ENCODE assay signal across 1 cellular context in genomic region chr1:165871311-165872067, GRCh38.
A peak's percentile ranks its signal among the peaks of the same experiment; 100 is the strongest.
TF ChIP-seq lines count a peak whose summit lies in the region.

No MANE protein-coding gene starts in this region.

TF ChIP-seq in GM12878, 131 proteins besides CTCF, POLR2A, EP300 and RAD21 (continues in another document):
- no peak for TF ChIP-seq CUX1 (IDR thresholded peaks at IDR 0.05; ENCODE audit: insufficient replicate concordance, low read depth, low read length)
- TF ChIP-seq HCFC1 (IDR thresholded peaks at IDR 0.05; ENCODE audit: low read length), result no peak
- TF ChIP-seq RELA (IDR thresholded peaks at IDR 0.05; ENCODE audit: borderline replicate concordance, partially characterized antibody), result peak; percentile 82
- TF ChIP-seq CEBPB (IDR thresholded peaks at IDR 0.05; ENCODE audit: borderline replicate concordance in 1 of 2, low read depth in 2 of 2, low read length in 2 of 2), result no peak
- peak; percentile 90 for TF ChIP-seq NBN (IDR thresholded peaks at IDR 0.05)
- TF ChIP-seq TCF7 (IDR thresholded peaks at IDR 0.05; ENCODE audit: borderline replicate concordance), result peak; percentile 100
- TF ChIP-seq BACH1 (IDR thresholded peaks at IDR 0.05; ENCODE audit: borderline replicate concordance), result no peak
- TF ChIP-seq SMAD1 (IDR thresholded peaks at IDR 0.05; ENCODE audit: low read depth, partially characterized antibody), result no peak
- no peak for TF ChIP-seq POLR2AphosphoS5 (IDR thresholded peaks at IDR 0.05; ENCODE audit: low read length)
- no peak for TF ChIP-seq SMAD5 (IDR thresholded peaks at IDR 0.05; ENCODE audit: low read depth)
- no peak for TF ChIP-seq USF2 (IDR thresholded peaks at IDR 0.05; ENCODE audit: borderline replicate concordance, low read depth, low read length)
- no peak for TF ChIP-seq PBX3 (IDR thresholded peaks at IDR 0.05; ENCODE audit: insufficient replicate concordance, low read depth, low read length)
- no peak for TF ChIP-seq ELK1 (IDR thresholded peaks at IDR 0.05; ENCODE audit: low read depth, low read length)
- no peak for TF ChIP-seq POLR2AphosphoS2 (IDR thresholded peaks at IDR 0.05; ENCODE audit: low read depth, low read length)
- no peak for TF ChIP-seq MYC (IDR thresholded peaks at IDR 0.05; ENCODE audit: insufficient read depth, insufficient read length, insufficient replicate concordance, low read length, severe bottlenecking)
- TF ChIP-seq ZBTB11 (CRISPR knock-in tag; IDR thresholded peaks at IDR 0.05), result no peak
- no peak for TF ChIP-seq SREBF2 (IDR thresholded peaks at IDR 0.05; ENCODE audit: low read length)
- no peak for TF ChIP-seq FOS (IDR thresholded peaks at IDR 0.05; ENCODE audit: borderline replicate concordance, extremely low read depth, insufficient read length)
- peak; percentile 99 for TF ChIP-seq RUNX3 (IDR thresholded peaks at IDR 0.05; ENCODE audit: low read length)
- no peak; the same call in 1 of the 2 replicates for TF ChIP-seq ZBTB40 (IDR thresholded peaks at IDR 0.05; ENCODE audit: borderline replicate concordance)
- TF ChIP-seq NR2C2 (IDR thresholded peaks at IDR 0.05; ENCODE audit: borderline replicate concordance, control insufficient read depth, insufficient read length, low read depth), result no peak
- TF ChIP-seq EZH2 (IDR thresholded peaks at IDR 0.05; ENCODE audit: borderline replicate concordance, control insufficient read depth, low read depth, low read length), result no peak
- TF ChIP-seq ZNF687 (IDR thresholded peaks at IDR 0.05), result peak; percentile 46
- TF ChIP-seq ESRRA (IDR thresholded peaks at IDR 0.05; ENCODE audit: low read length), result peak; percentile 78; the same call in 1 of the 2 replicates
- TF ChIP-seq IKZF1 (conservative IDR thresholded peaks at IDR 0.05), result peak; percentile 97
- TF ChIP-seq EED (IDR thresholded peaks at IDR 0.05; ENCODE audit: low read depth), result peak; percentile 97
- TF ChIP-seq YY1 (IDR thresholded peaks at IDR 0.05; ENCODE audit: low read depth, low read length), result 0 out of 2 replicates have a peak, but pooled peaks have one; percentile 48
- TF ChIP-seq ATF2 (IDR thresholded peaks at IDR 0.05; ENCODE audit: low read length), result peak; percentile 66; the same call in 1 of the 2 replicates
- TF ChIP-seq CBFB (IDR thresholded peaks at IDR 0.05; ENCODE audit: low read depth), result peak; percentile 95
- TF ChIP-seq BCL11A (IDR thresholded peaks at IDR 0.05; ENCODE audit: low read depth, low read length), result peak; percentile 70
- TF ChIP-seq FOXM1 (IDR thresholded peaks at IDR 0.05; ENCODE audit: low read depth, low read length), result peak; percentile 80; the same call in 1 of the 2 replicates
- TF ChIP-seq ZNF384 (IDR thresholded peaks at IDR 0.05; ENCODE audit: borderline replicate concordance, low read depth, low read length), result no peak
- 0 out of 2 replicates have a peak, but pooled peaks have one; percentile 47 for TF ChIP-seq ZBED1 (IDR thresholded peaks at IDR 0.05; ENCODE audit: borderline replicate concordance)
- peak; percentile 83 for TF ChIP-seq TCF12 (IDR thresholded peaks at IDR 0.05; ENCODE audit: low read depth, low read length)
- peak; percentile 33 for TF ChIP-seq KLF5 (IDR thresholded peaks at IDR 0.05; ENCODE audit: partially characterized antibody)
- no peak; the same call in 1 of the 2 replicates for TF ChIP-seq SMARCA5 (IDR thresholded peaks at IDR 0.05)
- TF ChIP-seq NR2F1 (conservative IDR thresholded peaks at IDR 0.05), result peak; percentile 99
- TF ChIP-seq TCF3 (IDR thresholded peaks at IDR 0.05; ENCODE audit: borderline replicate concordance, insufficient read depth, low read depth, low read length), result 0 out of 2 replicates have a peak, but pooled peaks have one; percentile 10
